ENCODE assay signal across 23 cellular contexts in the genomic region with DNA sequence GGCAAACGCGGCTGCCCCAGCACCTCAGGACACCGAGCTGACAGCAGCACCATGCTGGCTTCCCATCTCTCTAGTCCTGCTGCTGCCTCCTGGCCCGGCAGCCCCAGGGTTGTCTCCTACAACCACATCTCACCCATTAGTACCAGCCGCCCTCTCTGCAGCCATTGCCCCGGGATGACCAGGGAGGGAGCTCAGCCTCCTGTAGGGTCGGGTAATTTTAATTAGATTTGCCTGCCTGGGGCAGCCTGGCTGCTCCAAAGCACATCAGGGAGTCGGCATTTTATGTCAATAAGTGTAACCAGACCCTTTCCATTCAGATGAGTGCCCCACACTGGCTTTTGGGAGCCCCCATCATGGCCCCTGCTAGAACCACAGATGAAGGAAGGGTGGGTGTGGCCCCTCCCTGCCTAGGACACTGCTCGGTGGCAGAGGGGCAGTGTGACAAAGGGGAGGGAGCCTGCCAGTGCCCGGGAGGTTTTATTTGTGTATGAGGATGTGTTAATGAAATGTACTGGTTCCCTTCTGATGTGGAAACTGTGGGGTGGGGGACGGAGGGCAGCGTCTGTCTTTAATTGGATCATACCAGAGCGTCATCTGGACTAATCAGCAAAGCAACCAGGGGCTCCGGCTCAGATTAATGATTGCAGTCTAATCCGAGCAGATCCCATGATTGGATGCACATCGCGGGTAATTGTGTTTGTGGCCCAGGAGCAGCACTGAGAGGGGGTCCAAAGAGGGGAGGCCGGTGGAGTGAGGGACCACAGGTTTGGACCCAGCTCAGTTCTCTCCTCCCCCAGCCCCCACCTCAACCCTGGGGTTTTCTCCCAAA.
DNase-seq lines count a peak whose midpoint lies in the region; ATAC-seq and TF ChIP-seq lines count a peak whose summit lies in the region.
"Had no signal": no experiment of that assay in that cellular context is flagged by ENCODE, and none has a peak within 500 bp of the region (broad histone marks: within the 10 kb centered on the region; RNA-seq: fewer than 3 reads in every experiment).

No MANE protein-coding gene starts in this region.

- CTCF ChIA-PET in GM10248 (lab: Yijun Ruan, JAX) = interaction anchor here (1.0 kb wide), 2 partner anchors 24 to 83 kb away, joined by 3 to 4 read pairs; no protein-coding TSS in a partner anchor

- intact Hi-C loops in spleen (cut with DNase I; ENCODE audit: low total_unique reads) = no loop called here

- H3K4me3 ChIP-seq in HUES6 (ENCODE audit: low read depth, low read length) (peak overlapping the region; percentile 46), WERI-Rb-1 (ENCODE audit: low read depth, low read length) (peak overlapping the region; percentile 32), iPS-20b (ENCODE audit: low read length) (peak overlapping the region; percentile 64), spleen (no peak overlapping the region), coronary artery (no peak overlapping the region)
- H3K4me3 ChIP-seq: left ventricle myocardium inferior, ovary, SJSA1, thoracic aorta had no signal

- TF ChIP-seq POLR2A in spleen (IDR thresholded peaks at IDR 0.05) = no peak

- H3K9ac ChIP-seq in HUES6 (ENCODE audit: low read length) (peak overlapping the region; percentile 41), iPS-20b (ENCODE audit: low read depth, low read length) (peak overlapping the region; percentile 58; the same call in 1 of the 2 replicates)

- no peak for TF ChIP-seq CTCF in WERI-Rb-1 (IDR thresholded peaks at IDR 0.05; ENCODE audit: low read depth, low read length)
- TF ChIP-seq CTCF in spleen (IDR thresholded peaks at IDR 0.05 in 8 of 11, conservative IDR thresholded peaks at IDR 0.05 in 3 of 11) = no peak
- no peak for TF ChIP-seq CTCF in coronary artery (IDR thresholded peaks at IDR 0.05)
- TF ChIP-seq CTCF in GM10248 (IDR thresholded peaks at IDR 0.05; ENCODE audit: control extremely low read depth, extremely low read depth, low read depth, missing control alignments) = no peak

- H3K36me3 ChIP-seq in HUES6 (ENCODE audit: control insufficient read depth, insufficient read depth, low read length) (no peaks in the 10 kb centered on the region), WERI-Rb-1 (no peaks in the 10 kb centered on the region), iPS-20b (ENCODE audit: insufficient read depth, low read depth, low read length) (no peaks in the 10 kb centered on the region), spleen (no peaks in the 10 kb centered on the region)
- H3K36me3 ChIP-seq: brain microvascular endothelial cell, left ventricle myocardium inferior, ovary, SJSA1, thoracic aorta had no signal

- H3K27me3 ChIP-seq in HUES6 (ENCODE audit: control insufficient read depth, insufficient read depth, low read length) (no peaks in the 10 kb centered on the region), WERI-Rb-1 (ENCODE audit: insufficient read depth, low read depth, severe bottlenecking) (no peaks in the 10 kb centered on the region), iPS-20b (ENCODE audit: insufficient read depth, low read length) (peaks cover 8% of the 10 kb centered on the region; the same call in 1 of the 2 replicates), spleen (replicated peaks in 1 of 7) (peaks cover 0 to 43% (median 0%) of the 10 kb centered on the region in 7 donors)
- H3K27me3 ChIP-seq: ovary, SJSA1 had no signal

- 46 to 58% (median 53%) methylated on average over 16 to 18 of the region's 18 CpGs for WGBS in spleen, 5 donors

- H3K9me3 ChIP-seq in HUES6 (ENCODE audit: control insufficient read depth, insufficient read depth, low read depth, low read length) (no peaks in the 10 kb centered on the region), WERI-Rb-1 (ENCODE audit: severe bottlenecking) (no peaks in the 10 kb centered on the region), iPS-20b (ENCODE audit: insufficient read depth, low read depth, low read length) (no peaks in the 10 kb centered on the region), spleen (no peaks in the 10 kb centered on the region)
- H3K9me3 ChIP-seq: left ventricle myocardium inferior, ovary, SJSA1, thoracic aorta had no signal

- H3K27ac ChIP-seq in HUES6 (ENCODE audit: low read depth, low read length) (peak overlapping the region; percentile 18; the same call in 1 of the 2 replicates), WERI-Rb-1 (peak overlapping the region; percentile 61), iPS-20b (ENCODE audit: low read length) (no peak overlapping the region), spleen (no peak overlapping the region), coronary artery (no peak overlapping the region)
- H3K27ac ChIP-seq: brain microvascular endothelial cell, HL-60, left ventricle myocardium inferior, ovary, SJSA1, thoracic aorta had no signal

- no peak for ATAC-seq in HG02642 (IDR thresholded peaks at IDR 0.05; ENCODE audit: poor library complexity, unreplicated experiment)
- ATAC-seq: activated CD4-positive, CD25-positive, alpha-beta regulatory T cell treated with anti-CD3 and anti-CD28 coated beads, Interleukin-2, amount 50 U/mL, for 24 hours had no signal

- POLR2A ChIA-PET in GM10248 (lab: Yijun Ruan, JAX) = no interaction called here

- H3K4me1 ChIP-seq in HUES6 (ENCODE audit: control insufficient read depth, insufficient read depth, low read length) (peaks cover 43% of the 10 kb centered on the region), iPS-20b (ENCODE audit: insufficient read depth, low read length) (peaks cover 32% of the 10 kb centered on the region; the same call in 1 of the 2 replicates), spleen (no peaks in the 10 kb centered on the region)
- H3K4me1 ChIP-seq: SJSA1 had no signal

- DNase-seq in WERI-Rb-1 = peak; percentile 89
- DNase-seq in spleen = peak; percentile 56
- DNase-seq in stimulated activated CD4-positive, alpha-beta T cell treated with anti-CD3 and anti-CD28 coated beads, Interleukin-2, amount 100 ng/mL, for 48 hours = no peak
- no peak for DNase-seq in coronary artery (ENCODE audit: low spot score)
- DNase-seq in GM10248 (ENCODE audit: extremely low spot score) = no peak
- DNase-seq: brain microvascular endothelial cell, Calu3, foreskin melanocyte, GF-D8, KBM-7, left ventricle myocardium inferior, NCI-H1048, NCI-H2107, NCI-H748 treated with DMSO at 0.1 percent for 48 hours, ovary, small intestine had no signal

Comparison
In these comparisons a context has a peak if more than half of its experiments do, and no peak if none do; other contexts are left out.
1. H3K27ac ChIP-seq: peak in HUES6 (single experiment) and WERI-Rb-1 (single experiment); none in iPS-20b (single experiment), spleen (0 of 8) and coronary artery (0 of 2).
2. H3K4me3 ChIP-seq: peak in HUES6 (single experiment), WERI-Rb-1 (single experiment) and iPS-20b (single experiment); none in spleen (0 of 8) and coronary artery (single experiment).
3. DNase-seq: peak in WERI-Rb-1 (single experiment) and spleen (single experiment); none in stimulated activated CD4-positive, alpha-beta T cell treated with anti-CD3 and anti-CD28 coated beads, Interleukin-2, amount 100 ng/mL, for 48 hours (0 of 2), coronary artery (single experiment) and GM10248 (single experiment).